Comparison of ENCODE assay signal across 8 cellular contexts in the genomic region with DNA sequence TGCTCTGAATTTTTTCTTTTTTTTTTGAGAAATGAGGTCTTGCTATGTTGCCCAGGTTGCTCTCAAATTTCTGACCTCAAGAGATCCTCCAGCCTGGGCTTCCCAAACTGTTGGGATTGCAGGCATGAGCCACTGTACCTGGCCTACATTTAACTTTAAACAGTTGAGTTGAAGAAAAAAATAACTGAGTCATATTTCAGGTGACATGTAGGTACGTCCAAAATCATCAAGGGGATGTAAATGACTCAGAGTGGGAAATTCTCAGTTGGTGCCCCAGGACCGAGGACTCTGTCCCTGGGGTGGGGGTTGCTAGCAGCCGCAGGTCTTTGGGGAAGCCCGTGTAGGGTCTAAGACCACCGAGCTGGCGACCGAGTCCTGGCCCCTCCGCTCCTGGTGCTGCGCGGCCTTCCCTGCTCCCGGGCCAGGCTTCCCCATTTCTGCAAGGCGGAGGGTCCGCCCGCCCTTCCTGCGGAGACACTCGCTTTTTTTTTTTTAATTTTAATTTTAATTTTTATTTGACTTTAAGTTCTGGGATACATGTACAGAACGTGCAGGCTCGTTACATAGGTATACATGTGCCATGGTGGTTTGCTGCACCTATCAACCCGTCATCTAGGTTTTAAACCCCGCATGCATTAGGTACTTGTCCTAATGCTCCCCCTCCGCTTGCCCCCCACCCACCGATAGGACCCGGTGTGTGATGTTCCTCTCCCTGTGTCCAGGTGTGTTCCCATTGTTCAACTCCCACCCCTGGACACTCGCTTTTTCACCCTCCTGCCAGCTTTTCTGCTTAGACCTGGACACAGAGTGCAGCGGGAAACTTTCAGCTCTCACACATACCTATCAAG.
DNase-seq lines count a peak whose midpoint lies in the region; ATAC-seq and TF ChIP-seq lines count a peak whose summit lies in the region.

No MANE protein-coding gene starts in this region.

- H3K36me3 ChIP-seq in iPS-15b (ENCODE audit: control insufficient read depth, insufficient read depth, low read length) (no peaks in the 10 kb centered on the region), subcutaneous abdominal adipose tissue (ENCODE audit: control insufficient read depth in 5 of 5, insufficient read depth in 5 of 5, low read length in 5 of 5) (no peaks in the 10 kb centered on the region)

- no peak for DNase-seq in T-helper 2 cell treated with Interferon-gamma antibody and Interleukin-4, amounts not matched to agents 5 μg/mL and 100 μg/mL, for 36 hours (ENCODE audit: low spot score)
- no peak for DNase-seq in T-helper 2 cell
- no peak for DNase-seq in activated CD8-positive, alpha-beta memory T cell treated with anti-CD3 and anti-CD28 coated beads, Interleukin-2, amount 50 U/mL, for 4 hours
- DNase-seq in activated CD4-positive, CD25-positive, alpha-beta regulatory T cell treated with anti-CD3 and anti-CD28 coated beads, Interleukin-2, amount 50 U/mL, for 72 hours = no peak

- H3K4me1 ChIP-seq in iPS-15b (ENCODE audit: control insufficient read depth, insufficient read depth, low read length) (no peaks in the 10 kb centered on the region), subcutaneous abdominal adipose tissue (ENCODE audit: control insufficient read depth in 5 of 5, insufficient read depth in 5 of 5, low read length in 5 of 5) (peaks cover 11 to 52% (median 36%) of the 10 kb centered on the region in 5 donors)

- no peaks in the 10 kb centered on the region for H3K27me3 ChIP-seq in iPS-15b (ENCODE audit: control insufficient read depth, insufficient read depth, low read length)
- no peaks in the 10 kb centered on the region for H3K27me3 ChIP-seq in subcutaneous abdominal adipose tissue (ENCODE audit: control insufficient read depth in 5 of 5, insufficient read depth in 4 of 5, low read length in 5 of 5)

- ATAC-seq in GM21515 (IDR thresholded peaks at IDR 0.05; ENCODE audit: unreplicated experiment) = no peak

- H3K4me1 Mint-ChIP-seq in T-helper 2 cell treated with Interferon-gamma antibody and Interleukin-4, amounts not matched to agents 5 μg/mL and 100 μg/mL, for 36 hours (ENCODE audit: low read depth) = peaks cover 36% of the 10 kb centered on the region

- H3K9ac ChIP-seq in iPS-15b (ENCODE audit: low read depth, low read length) (no peak overlapping the region), subcutaneous abdominal adipose tissue (ENCODE audit: low read length in 5 of 5) (peak overlapping the region in 3 of 5 donors; percentile 62 to 80 (median 68))

- no peak for TF ChIP-seq CTCF in VCaP (conservative IDR thresholded peaks at IDR 0.05)

- H3K9me3 ChIP-seq in iPS-15b (ENCODE audit: control insufficient read depth, insufficient read depth, low read length) = no peaks in the 10 kb centered on the region
- no peaks in the 10 kb centered on the region for H3K9me3 ChIP-seq in subcutaneous abdominal adipose tissue (ENCODE audit: control insufficient read depth in 5 of 5, low read length in 5 of 5)

- peak overlapping the region; percentile 81 for H3K4me3 Mint-ChIP-seq in T-helper 2 cell treated with Interferon-gamma antibody and Interleukin-4, amounts not matched to agents 5 μg/mL and 100 μg/mL, for 36 hours

- peak overlapping the region; percentile 42; the same call in 1 of the 2 replicates for H3K27ac ChIP-seq in VCaP
- no peak overlapping the region for H3K27ac ChIP-seq in subcutaneous abdominal adipose tissue (ENCODE audit: low read depth, low read length)

- H3K27ac Mint-ChIP-seq in T-helper 2 cell treated with Interferon-gamma antibody and Interleukin-4, amounts not matched to agents 5 μg/mL and 100 μg/mL, for 36 hours = peak overlapping the region; percentile 50

- H3K4me3 ChIP-seq in iPS-15b (ENCODE audit: low read depth, low read length) (peak overlapping the region; percentile 48), subcutaneous abdominal adipose tissue (ENCODE audit: low read depth in 1 of 5, low read length in 5 of 5) (peak overlapping the region; percentile 59 to 73 (median 65))

- H3K9me3 Mint-ChIP-seq in T-helper 2 cell treated with Interferon-gamma antibody and Interleukin-4, amounts not matched to agents 5 μg/mL and 100 μg/mL, for 36 hours = no peaks in the 10 kb centered on the region

- H3K27me3 Mint-ChIP-seq in T-helper 2 cell treated with Interferon-gamma antibody and Interleukin-4, amounts not matched to agents 5 μg/mL and 100 μg/mL, for 36 hours (ENCODE audit: low read depth) = peaks cover 3% of the 10 kb centered on the region

- H3K36me3 Mint-ChIP-seq in T-helper 2 cell treated with Interferon-gamma antibody and Interleukin-4, amounts not matched to agents 5 μg/mL and 100 μg/mL, for 36 hours (ENCODE audit: low read depth) = no peaks in the 10 kb centered on the region
